ENCODE assay signal across 9 cellular contexts in the genomic region with DNA sequence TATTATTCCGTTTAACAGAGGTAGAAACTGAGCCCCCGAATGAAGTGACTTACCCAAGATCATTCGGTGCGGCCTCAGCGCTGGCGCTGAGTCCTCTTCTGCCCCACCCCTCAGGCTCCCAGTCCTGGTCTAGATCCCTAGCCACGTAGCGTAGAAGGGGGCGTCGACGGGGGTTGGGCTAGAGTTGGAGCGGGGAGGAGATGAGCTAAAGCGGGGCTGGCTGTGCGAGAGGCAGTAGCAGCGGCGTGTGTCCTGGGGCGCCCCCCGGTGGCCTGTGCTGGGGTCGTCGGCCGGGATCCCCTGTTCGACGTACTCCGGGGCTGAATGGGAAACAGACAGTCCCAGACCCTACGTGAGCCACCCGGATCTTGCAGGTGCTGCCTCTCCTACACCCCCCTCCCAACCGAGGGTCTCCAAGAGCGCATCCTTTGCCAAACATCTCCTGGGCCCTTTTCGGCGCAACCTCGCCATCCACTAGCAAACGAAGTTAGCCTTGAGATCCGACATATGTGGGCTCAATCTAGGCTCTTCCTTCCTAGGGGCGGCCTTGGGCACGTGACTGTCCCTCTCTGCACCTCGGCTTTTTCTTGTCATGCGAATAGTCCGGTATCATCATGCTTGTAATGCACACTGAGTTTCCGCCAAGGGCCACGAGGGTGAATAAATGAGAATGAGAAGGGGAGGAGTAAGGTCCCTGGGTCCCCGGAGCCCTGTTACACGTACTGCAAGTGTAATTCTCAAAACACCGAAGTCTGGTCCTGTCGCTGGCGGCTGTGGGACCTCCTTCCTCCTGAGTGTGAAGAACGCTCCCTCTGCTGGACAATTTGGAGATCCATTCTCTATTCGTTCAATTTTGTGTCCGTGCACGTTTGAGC. TPM values are rescaled to one million over a fixed set of nuclear protein-coding genes. Genes with fewer than 3 reads are reported as not detected.
A peak's percentile ranks its signal among the peaks of the same experiment; 100 is the strongest.
DNase-seq lines count a peak whose midpoint lies in the region; ATAC-seq, FAIRE-seq and TF ChIP-seq lines count a peak whose summit lies in the region.
"Had no signal": no experiment of that assay in that cellular context is flagged by ENCODE, and none has a peak within 500 bp of the region (broad histone marks: within the 10 kb centered on the region; RNA-seq: fewer than 3 reads in every experiment).

No MANE protein-coding gene starts in this region.

- H3K27ac Mint-ChIP-seq in activated T-helper 1 cell treated with anti-CD3 and anti-CD28 coated beads, Interleukin-12 subunit alpha, Interleukin-12 subunit beta, Interleukin-2, Interleukin-4 antibody, amounts not matched to agents 30 ng/mL and 10 ng/mL and 1 ng/mL, durations not matched to agents 14 hours and 24 hours and 36 hours: peak overlapping the region; percentile 83
- H3K27ac Mint-ChIP-seq in natural killer cell treated with Interleukin-12 subunit alpha and Interleukin-12 subunit beta and Interleukin-15 and Interleukin-18, amount 100 ng/mL, for 72 hours: peak overlapping the region; percentile 13 to 43
- peak overlapping the region; percentile 70 for H3K27ac Mint-ChIP-seq in stimulated activated naive B cell treated with anti-CD40 and anti-IgM and Interleukin-4, amounts not matched to agents 10 μg/mL and 1 μg/mL and 100 μg/mL, for 72 hours

- TF ChIP-seq CTCF in D721Med (IDR thresholded peaks at IDR 0.05; ENCODE audit: insufficient read depth, missing control alignments) (peak; percentile 80), LNCAP (IDR thresholded peaks at IDR 0.05) (peak; percentile 72)

- peaks cover 9% of the 10 kb centered on the region for H3K27me3 Mint-ChIP-seq in activated T-helper 1 cell treated with anti-CD3 and anti-CD28 coated beads, Interleukin-12 subunit alpha, Interleukin-12 subunit beta, Interleukin-2, Interleukin-4 antibody, amounts not matched to agents 30 ng/mL and 10 ng/mL and 1 ng/mL, durations not matched to agents 14 hours and 24 hours and 36 hours (ENCODE audit: insufficient read depth)
- H3K27me3 Mint-ChIP-seq in natural killer cell treated with Interleukin-12 subunit alpha and Interleukin-12 subunit beta and Interleukin-15 and Interleukin-18, amount 100 ng/mL, for 72 hours: peaks cover 0 to 2% of the 10 kb centered on the region in 2 donors
- H3K27me3 Mint-ChIP-seq in stimulated activated naive B cell treated with anti-CD40 and anti-IgM and Interleukin-4, amounts not matched to agents 10 μg/mL and 1 μg/mL and 100 μg/mL, for 72 hours: peaks cover 18 to 34% of the 10 kb centered on the region in 2 donors

- H3K4me1 Mint-ChIP-seq in activated T-helper 1 cell treated with anti-CD3 and anti-CD28 coated beads, Interleukin-12 subunit alpha, Interleukin-12 subunit beta, Interleukin-2, Interleukin-4 antibody, amounts not matched to agents 30 ng/mL and 10 ng/mL and 1 ng/mL, durations not matched to agents 14 hours and 24 hours and 36 hours (ENCODE audit: low read depth): peaks cover 25% of the 10 kb centered on the region
- H3K4me1 Mint-ChIP-seq in natural killer cell treated with Interleukin-12 subunit alpha and Interleukin-12 subunit beta and Interleukin-15 and Interleukin-18, amount 100 ng/mL, for 72 hours (ENCODE audit: low read depth in 2 of 2): peaks cover 21% of the 10 kb centered on the region in 2 donors
- peaks cover 12 to 19% of the 10 kb centered on the region in 2 donors for H3K4me1 Mint-ChIP-seq in stimulated activated naive B cell treated with anti-CD40 and anti-IgM and Interleukin-4, amounts not matched to agents 10 μg/mL and 1 μg/mL and 100 μg/mL, for 72 hours

- no peaks in the 10 kb centered on the region for H3K9me3 Mint-ChIP-seq in activated T-helper 1 cell treated with anti-CD3 and anti-CD28 coated beads, Interleukin-12 subunit alpha, Interleukin-12 subunit beta, Interleukin-2, Interleukin-4 antibody, amounts not matched to agents 30 ng/mL and 10 ng/mL and 1 ng/mL, durations not matched to agents 14 hours and 24 hours and 36 hours
- no peaks in the 10 kb centered on the region for H3K9me3 Mint-ChIP-seq in natural killer cell treated with Interleukin-12 subunit alpha and Interleukin-12 subunit beta and Interleukin-15 and Interleukin-18, amount 100 ng/mL, for 72 hours
- H3K9me3 Mint-ChIP-seq in stimulated activated naive B cell treated with anti-CD40 and anti-IgM and Interleukin-4, amounts not matched to agents 10 μg/mL and 1 μg/mL and 100 μg/mL, for 72 hours: no peaks in the 10 kb centered on the region

- no peaks in the 10 kb centered on the region for H3K36me3 Mint-ChIP-seq in activated T-helper 1 cell treated with anti-CD3 and anti-CD28 coated beads, Interleukin-12 subunit alpha, Interleukin-12 subunit beta, Interleukin-2, Interleukin-4 antibody, amounts not matched to agents 30 ng/mL and 10 ng/mL and 1 ng/mL, durations not matched to agents 14 hours and 24 hours and 36 hours (ENCODE audit: low read depth)
- H3K36me3 Mint-ChIP-seq in natural killer cell treated with Interleukin-12 subunit alpha and Interleukin-12 subunit beta and Interleukin-15 and Interleukin-18, amount 100 ng/mL, for 72 hours: no peaks in the 10 kb centered on the region
- no peaks in the 10 kb centered on the region for H3K36me3 Mint-ChIP-seq in stimulated activated naive B cell treated with anti-CD40 and anti-IgM and Interleukin-4, amounts not matched to agents 10 μg/mL and 1 μg/mL and 100 μg/mL, for 72 hours

- peak overlapping the region; percentile 82 for H3K4me3 Mint-ChIP-seq in activated T-helper 1 cell treated with anti-CD3 and anti-CD28 coated beads, Interleukin-12 subunit alpha, Interleukin-12 subunit beta, Interleukin-2, Interleukin-4 antibody, amounts not matched to agents 30 ng/mL and 10 ng/mL and 1 ng/mL, durations not matched to agents 14 hours and 24 hours and 36 hours
- peak overlapping the region; percentile 82 for H3K4me3 Mint-ChIP-seq in natural killer cell treated with Interleukin-12 subunit alpha and Interleukin-12 subunit beta and Interleukin-15 and Interleukin-18, amount 100 ng/mL, for 72 hours
- peak overlapping the region; percentile 86 to 88 for H3K4me3 Mint-ChIP-seq in stimulated activated naive B cell treated with anti-CD40 and anti-IgM and Interleukin-4, amounts not matched to agents 10 μg/mL and 1 μg/mL and 100 μg/mL, for 72 hours

- intact Hi-C loops in activated T-helper 1 cell treated with anti-CD3 and anti-CD28 coated beads, Interleukin-12 subunit alpha, Interleukin-12 subunit beta, Interleukin-2, Interleukin-4 antibody, amounts not matched to agents 30 ng/mL and 10 ng/mL and 1 ng/mL, durations not matched to agents 14 hours and 24 hours and 36 hours (cut with micrococcal nuclease): loop anchor here (1.0 to 5.0 kb wide), 12 partner anchors 44 to 464 kb away; a partner anchor contains a TSS

- DNase-seq in D721Med (ENCODE audit: insufficient read length, low spot score): peak; percentile 75
- peak; percentile 91 for DNase-seq in RPMI8226
- peak; percentile 92 for DNase-seq in activated T-helper 1 cell treated with anti-CD3 and anti-CD28 coated beads, Interleukin-12 subunit alpha, Interleukin-12 subunit beta, Interleukin-2, Interleukin-4 antibody, amounts not matched to agents 30 ng/mL and 10 ng/mL and 1 ng/mL, durations not matched to agents 14 hours and 24 hours and 36 hours (ENCODE audit: low spot score)
- peak; percentile 88 for DNase-seq in fibroblast of peridontal ligament (ENCODE audit: extremely low read depth)
- DNase-seq in natural killer cell treated with Interleukin-12 subunit alpha and Interleukin-12 subunit beta and Interleukin-15 and Interleukin-18, amount 100 ng/mL, for 72 hours (ENCODE audit: low spot score): peak; percentile 96
- DNase-seq in stimulated activated naive B cell treated with anti-CD40 and anti-IgM and Interleukin-4, amounts not matched to agents 10 μg/mL and 1 μg/mL and 100 μg/mL, for 72 hours: peak; percentile 90

- ATAC-seq in GM21737 (IDR thresholded peaks at IDR 0.05; ENCODE audit: unreplicated experiment): peak; percentile 72
- peak; percentile 94 to 95 for ATAC-seq in natural killer cell treated with Interleukin-12 subunit alpha and Interleukin-12 subunit beta and Interleukin-15 and Interleukin-18, amount 100 ng/mL, for 72 hours
- ATAC-seq in stimulated activated naive B cell treated with anti-CD40 and anti-IgM and Interleukin-4, amounts not matched to agents 10 μg/mL and 1 μg/mL and 100 μg/mL, for 72 hours (replicated peaks): peak; percentile 91 to 92

- no peak for FAIRE-seq in D721Med (lab: Jason Lieb, UNC)

RNA-seq across cellular contexts. Expression of gene CYP4F22, which starts 47.7 kb away (rescaled TPM):
- total RNA-seq in activated T-helper 1 cell treated with anti-CD3 and anti-CD28 coated beads, Interleukin-12 subunit alpha, Interleukin-12 subunit beta, Interleukin-2, Interleukin-4 antibody, amounts not matched to agents 30 ng/mL and 10 ng/mL and 1 ng/mL, durations not matched to agents 14 hours and 24 hours and 36 hours: 0.10 TPM in 1 of 2 replicates, not detected in the other
- under 1 TPM; 0.24 to 0.86 TPM for total RNA-seq in natural killer cell treated with Interleukin-12 subunit alpha and Interleukin-12 subunit beta and Interleukin-15 and Interleukin-18, amount 100 ng/mL, for 72 hours

RNA-seq across cellular contexts. Expression of gene CYP4F8, which starts 59.0 kb away (rescaled TPM):
- not detected in 2 replicates for total RNA-seq in activated T-helper 1 cell treated with anti-CD3 and anti-CD28 coated beads, Interleukin-12 subunit alpha, Interleukin-12 subunit beta, Interleukin-2, Interleukin-4 antibody, amounts not matched to agents 30 ng/mL and 10 ng/mL and 1 ng/mL, durations not matched to agents 14 hours and 24 hours and 36 hours
- not detected for total RNA-seq in natural killer cell treated with Interleukin-12 subunit alpha and Interleukin-12 subunit beta and Interleukin-15 and Interleukin-18, amount 100 ng/mL, for 72 hours
- total RNA-seq: subcutaneous adipose tissue had no signal

Comparison
In these comparisons a context has a peak if more than half of its experiments do, and no peak if none do; other contexts are left out.
1. Peak in every context shown above with its lines: DNase-seq and ATAC-seq.
2. H3K27ac Mint-ChIP-seq: peak in every context shown above with its lines; median percentile 83 in activated T-helper 1 cell treated with anti-CD3 and anti-CD28 coated beads, Interleukin-12 subunit alpha, Interleukin-12 subunit beta, Interleukin-2, Interleukin-4 antibody, amounts not matched to agents 30 ng/mL and 10 ng/mL and 1 ng/mL, durations not matched to agents 14 hours and 24 hours and 36 hours; 70 in stimulated activated naive B cell treated with anti-CD40 and anti-IgM and Interleukin-4, amounts not matched to agents 10 μg/mL and 1 μg/mL and 100 μg/mL, for 72 hours; 28 in natural killer cell treated with Interleukin-12 subunit alpha and Interleukin-12 subunit beta and Interleukin-15 and Interleukin-18, amount 100 ng/mL, for 72 hours.